8 cellular contexts compared by ENCODE assay signal in genomic region chr11:62880803-62881578, GRCh38. TPM values are rescaled to one million over a fixed set of nuclear protein-coding genes. Genes with fewer than 3 reads are reported as not detected.
A peak's percentile ranks its signal among the peaks of the same experiment; 100 is the strongest.
DNase-seq lines count a peak whose midpoint lies in the region; ATAC-seq and TF ChIP-seq lines count a peak whose summit lies in the region.

Gene SLC3A2, plus strand, starts transcription at chr11:62880896. Its CDS starts 128 bp downstream, at chr11:62881024.

- H3K27me3 Mint-ChIP-seq in CD4-positive, alpha-beta T cell: no peaks in the 10 kb centered on the region
- H3K27me3 Mint-ChIP-seq in activated CD8-positive, alpha-beta T cell treated with anti-CD3 and anti-CD28 coated beads, Interleukin-2, amount 10 ng/mL, durations not matched to agents 7 days and 5 days (ENCODE audit: low read depth): no peaks in the 10 kb centered on the region

- H3K9me3 ChIP-seq in CD4-positive, alpha-beta T cell (ENCODE audit: control insufficient read depth, low read length): no peaks in the 10 kb centered on the region

- H3K27me3 ChIP-seq in CD4-positive, alpha-beta T cell (ENCODE audit: control insufficient read depth, insufficient read depth, low read length): no peaks in the 10 kb centered on the region

- peak; percentile 61 to 86 (median 79) for DNase-seq in CD4-positive, alpha-beta T cell
- peak; percentile 90 for DNase-seq in NCI-H82 (lab: John Stamatoyannopoulos, UW)
- peak; percentile 92 for DNase-seq in activated CD8-positive, alpha-beta T cell treated with anti-CD3 and anti-CD28 coated beads, Interleukin-2, amount 10 ng/mL, durations not matched to agents 7 days and 5 days
- peak; percentile 78 for DNase-seq in effector CD4-positive, alpha-beta T cell
- peak; percentile 93 for DNase-seq in medulla oblongata (ENCODE audit: extremely low spot score)
- peak; percentile 75 for DNase-seq in stimulated activated CD8-positive, alpha-beta memory T cell treated with anti-CD3 and anti-CD28 coated beads, Interleukin-12 subunit alpha, Interleukin-12 subunit beta, amount 100 ng/mL, for 24 hours (ENCODE audit: extremely low read depth)

- POLR2A ChIA-PET in CD4-positive, alpha-beta T cell (lab: Charles Lee): interaction anchor here (0.6 to 4.0 kb wide), 39 partner anchors 9 to 1489 kb away, joined by 3 to 95 read pairs (median 5); partner anchors contain the start of genes BSCL2, C11orf98, CSKMT and EEF1G
- POLR2A ChIA-PET in activated CD8-positive, alpha-beta T cell treated with anti-CD3 and anti-CD28 coated beads, Interleukin-2, amount 10 ng/mL, durations not matched to agents 7 days and 5 days (lab: Charles Lee): interaction anchor here (0.5 to 5.2 kb wide), 43 partner anchors 8 to 1454 kb away, joined by 3 to 114 read pairs (median 4); partner anchors contain the start of genes C11orf98, CSKMT, HNRNPUL2 and NXF1

- H3K4me1 Mint-ChIP-seq in CD4-positive, alpha-beta T cell (ENCODE audit: low read depth): peaks cover 52% of the 10 kb centered on the region
- H3K4me1 Mint-ChIP-seq in activated CD8-positive, alpha-beta T cell treated with anti-CD3 and anti-CD28 coated beads, Interleukin-2, amount 10 ng/mL, durations not matched to agents 7 days and 5 days (ENCODE audit: low read depth): peaks cover 49% of the 10 kb centered on the region

- H3K4me3 Mint-ChIP-seq in CD4-positive, alpha-beta T cell: peak within 1 kb of the TSS; percentile 93
- H3K4me3 Mint-ChIP-seq in activated CD8-positive, alpha-beta T cell treated with anti-CD3 and anti-CD28 coated beads, Interleukin-2, amount 10 ng/mL, durations not matched to agents 7 days and 5 days: peak within 1 kb of the TSS; percentile 100

- no peaks in the 10 kb centered on the region for H3K9me3 Mint-ChIP-seq in CD4-positive, alpha-beta T cell
- H3K9me3 Mint-ChIP-seq in activated CD8-positive, alpha-beta T cell treated with anti-CD3 and anti-CD28 coated beads, Interleukin-2, amount 10 ng/mL, durations not matched to agents 7 days and 5 days (ENCODE audit: insufficient read depth): no peaks in the 10 kb centered on the region

- intact Hi-C loops in CD4-positive, alpha-beta T cell (cut with DNase I, micrococcal nuclease): loop anchor here (1.0 to 10.0 kb wide), 11 partner anchors 18 to 754 kb away; partner anchors contain the start of genes STX5 (in 1 of the 2), TAF6L (in 1 of the 2), TEX54 (in 1 of the 2) and TMEM179B (in 1 of the 2)

- ATAC-seq in CD4-positive, alpha-beta T cell (ENCODE audit: poor library complexity): peak; percentile 74
- ATAC-seq in GM19324 (IDR thresholded peaks at IDR 0.05; ENCODE audit: low FRiP score, unreplicated experiment) (peak; percentile 80), HG03460 (IDR thresholded peaks at IDR 0.05; ENCODE audit: unreplicated experiment) (peak; percentile 71)
- ATAC-seq in activated CD8-positive, alpha-beta T cell treated with anti-CD3 and anti-CD28 coated beads, Interleukin-2, amount 10 ng/mL, durations not matched to agents 7 days and 5 days: peak; percentile 87

- peak within 1 kb of the TSS; percentile 100 for H3K27ac Mint-ChIP-seq in CD4-positive, alpha-beta T cell
- H3K27ac Mint-ChIP-seq in activated CD8-positive, alpha-beta T cell treated with anti-CD3 and anti-CD28 coated beads, Interleukin-2, amount 10 ng/mL, durations not matched to agents 7 days and 5 days: peak within 1 kb of the TSS; percentile 100

- H3K27ac ChIP-seq in CD4-positive, alpha-beta T cell (ENCODE audit: low read depth, low read length): peak within 1 kb of the TSS; percentile 95

- CTCF ChIA-PET in CD4-positive, alpha-beta T cell (lab: Charles Lee): interaction anchor here (0.6 to 3.6 kb wide), 33 partner anchors 9 to 445 kb away, joined by 3 to 35 read pairs (median 5); partner anchors contain the start of genes HNRNPUL2, MTA2, NXF1 and STX5
- CTCF ChIA-PET in activated CD8-positive, alpha-beta T cell treated with anti-CD3 and anti-CD28 coated beads, Interleukin-2, amount 10 ng/mL, durations not matched to agents 7 days and 5 days (lab: Charles Lee): interaction anchor here (0.7 to 3.9 kb wide), 24 partner anchors 13 to 324 kb away, joined by 3 to 46 read pairs (median 4); partner anchors contain the start of genes C11orf98, CSKMT, HNRNPUL2 and NXF1

- H3K36me3 Mint-ChIP-seq in CD4-positive, alpha-beta T cell (ENCODE audit: low read depth): peaks cover 59% of the 10 kb centered on the region
- H3K36me3 Mint-ChIP-seq in activated CD8-positive, alpha-beta T cell treated with anti-CD3 and anti-CD28 coated beads, Interleukin-2, amount 10 ng/mL, durations not matched to agents 7 days and 5 days (ENCODE audit: low read depth): peaks cover 62% of the 10 kb centered on the region

- TF ChIP-seq CTCF in CD4-positive, alpha-beta T cell (IDR thresholded peaks at IDR 0.05): peak; percentile 86

RNA-seq across cellular contexts. Expression of gene SLC3A2, which starts in this region (rescaled TPM):
- total RNA-seq in CD4-positive, alpha-beta T cell: 100 to 1,000 TPM; 231 to 234 TPM
- total RNA-seq in activated CD8-positive, alpha-beta T cell treated with anti-CD3 and anti-CD28 coated beads, Interleukin-2, amount 10 ng/mL, durations not matched to agents 7 days and 5 days: 100 to 1,000 TPM; 190 to 202 TPM

Comparison
In these comparisons a context has a peak if more than half of its experiments do, and no peak if none do; other contexts are left out.
1. Peak in every context shown above with its lines: DNase-seq, ATAC-seq and H3K27ac ChIP-seq.